Comparison of ENCODE assay signal across 13 cellular contexts in the genomic region with DNA sequence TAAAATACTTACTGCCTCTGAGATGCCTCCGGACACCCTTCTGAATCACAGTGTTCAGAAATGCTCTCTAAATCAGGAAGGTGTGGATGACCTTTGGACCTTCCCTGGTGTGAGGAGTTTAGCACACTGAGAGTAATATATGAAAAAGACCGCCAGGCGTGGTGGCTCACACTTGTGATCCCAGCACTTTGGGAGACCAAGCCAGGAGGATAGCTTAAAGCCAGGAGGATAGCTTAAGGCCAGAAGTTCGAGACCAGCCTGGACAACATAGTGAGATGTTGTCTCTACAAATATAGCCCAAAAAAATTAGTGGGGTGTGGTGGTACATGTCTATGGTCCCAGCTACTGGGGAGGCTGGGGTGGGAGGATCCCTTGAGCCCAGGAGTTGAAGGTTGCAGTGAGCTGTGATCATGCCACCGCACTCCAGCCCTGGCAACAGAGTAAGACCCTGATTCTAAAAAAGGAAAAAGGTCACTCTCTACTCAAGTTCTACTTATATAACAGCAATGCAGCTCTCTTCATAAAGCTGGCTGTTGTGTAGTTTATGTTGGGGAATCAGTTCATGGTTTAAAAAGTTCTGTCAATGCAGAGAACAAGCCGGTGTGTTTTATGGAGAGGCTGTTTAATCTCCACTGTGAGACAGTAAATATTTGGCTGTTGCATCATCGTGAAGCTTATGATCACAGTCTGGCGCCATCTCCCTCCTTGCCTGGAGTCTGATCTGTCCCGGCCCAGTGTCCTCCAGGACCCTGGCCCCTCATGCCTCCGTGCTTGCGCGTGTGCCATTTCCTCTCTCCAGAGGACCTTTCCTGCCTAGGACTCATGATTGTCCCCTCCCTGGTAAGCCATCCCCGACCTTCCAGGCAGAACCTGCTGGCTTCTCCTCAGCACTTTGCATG.
DNase-seq lines count a peak whose midpoint lies in the region; ATAC-seq, FAIRE-seq and TF ChIP-seq lines count a peak whose summit lies in the region.
"Had no signal": no experiment of that assay in that cellular context is flagged by ENCODE, and none has a peak within 500 bp of the region (broad histone marks: within the 10 kb centered on the region; RNA-seq: fewer than 3 reads in every experiment).

No MANE protein-coding gene starts in this region.

- in situ Hi-C loops in mammary epithelial cell (cut with MboI; ENCODE audit: low sequenced_read_pairs in 2 of 2) = no loop called here

- no peaks in the 10 kb centered on the region for H3K36me3 ChIP-seq in breast epithelium
- H3K36me3 ChIP-seq in mammary epithelial cell (ENCODE audit: insufficient read depth, low read length) = no peaks in the 10 kb centered on the region
- H3K36me3 ChIP-seq in colonic mucosa = no peaks in the 10 kb centered on the region
- H3K36me3 ChIP-seq in mucosa of rectum (ENCODE audit: control insufficient read depth in 2 of 2, insufficient read depth in 2 of 2, low read length in 2 of 2) = no peaks in the 10 kb centered on the region

- H3K79me2 ChIP-seq in mammary epithelial cell (ENCODE audit: insufficient read depth, low read length) = no peaks in the 10 kb centered on the region

- H2AFZ ChIP-seq in mammary epithelial cell (ENCODE audit: low read depth, low read length) = no peak overlapping the region

- CTCF ChIA-PET in mammary epithelial cell (lab: Charles Lee; ENCODE audit: low non-redundant PET) = no interaction called here

- WGBS in mammary epithelial cell (ENCODE audit: low coverage, missing lambda C conversion rate) = 83% methylated on average over 13 of the region's 13 CpGs

- no peak for FAIRE-seq in GM19239 (lab: Jason Lieb, UNC)
- FAIRE-seq: islet of Langerhans had no signal

- TF ChIP-seq CTCF in breast epithelium (IDR thresholded peaks at IDR 0.05) (no peak), mammary epithelial cell (conservative IDR thresholded peaks at IDR 0.05 in 1 of 2, IDR thresholded peaks at IDR 0.05 in 1 of 2; ENCODE audit: extremely low read depth in 1 of 2, insufficient read depth in 1 of 2, low read depth in 1 of 2, low read length in 2 of 2) (no peak), colonic mucosa (IDR thresholded peaks at IDR 0.05) (no peak)

- no peak overlapping the region for H3K9ac ChIP-seq in mammary epithelial cell (ENCODE audit: insufficient read depth, low read length)
- H3K9ac ChIP-seq in colonic mucosa (ENCODE audit: low read depth in 2 of 2, low read length in 2 of 2) = peak overlapping the region; percentile 28 to 31
- no peak overlapping the region for H3K9ac ChIP-seq in mucosa of rectum (ENCODE audit: low read depth in 1 of 2, low read length in 2 of 2)

- ATAC-seq in HG03108 (IDR thresholded peaks at IDR 0.05; ENCODE audit: unreplicated experiment) = no peak

- no peak for TF ChIP-seq POLR2A in breast epithelium (IDR thresholded peaks at IDR 0.05)

- H3K27me3 ChIP-seq in breast epithelium (no peaks in the 10 kb centered on the region), mammary epithelial cell (ENCODE audit: insufficient read depth, low read length) (no peaks in the 10 kb centered on the region), colonic mucosa (no peaks in the 10 kb centered on the region), mucosa of rectum (ENCODE audit: control insufficient read depth in 2 of 2, insufficient read depth in 2 of 2, low read length in 2 of 2) (no peaks in the 10 kb centered on the region)

- intact Hi-C loops in breast epithelium (cut with DNase I; ENCODE audit: low total_unique reads) = no loop called here
- intact Hi-C loops in mammary epithelial cell (cut with micrococcal nuclease) = no loop called here
- intact Hi-C loops in colonic mucosa (cut with DNase I) = no loop called here

- BruUV-seq in mammary epithelial cell (replicated peaks; lab: Mats Ljungman, UMichigan) = no TSS peak

- H4K20me1 ChIP-seq in mammary epithelial cell (ENCODE audit: insufficient read depth, low read length) = no peaks in the 10 kb centered on the region

- DNase-seq in breast epithelium (ENCODE audit: low spot score in 2 of 2) = no peak
- DNase-seq in mammary epithelial cell = no peak
- DNase-seq in colonic mucosa = peak; percentile 84
- no peak for DNase-seq in SKM-1 (lab: John Stamatoyannopoulos, UW; ENCODE audit: unreplicated experiment)
- DNase-seq in inferior parietal cortex (ENCODE audit: extremely low spot score) = no peak
- DNase-seq in GM19239 (ENCODE audit: insufficient read length, low spot score) = no peak
- DNase-seq: dermis blood vessel endothelial cell, EL, HCEC 1CT, NCI-H187 treated with DMSO at 0.1 percent for 48 hours had no signal

- H3K9me3 ChIP-seq in breast epithelium (no peaks in the 10 kb centered on the region), mammary epithelial cell (replicated peaks; ENCODE audit: insufficient read depth, low read length) (no peaks in the 10 kb centered on the region), colonic mucosa (no peaks in the 10 kb centered on the region), mucosa of rectum (ENCODE audit: control insufficient read depth in 2 of 2, low read length in 2 of 2) (no peaks in the 10 kb centered on the region)

- no peak overlapping the region for H3K4me2 ChIP-seq in mammary epithelial cell (ENCODE audit: insufficient read depth, low read depth, low read length)

- H3K4me3 ChIP-seq in breast epithelium = peak overlapping the region in 2 of 3 donors; percentile 6 to 22
- H3K4me3 ChIP-seq in mammary epithelial cell (replicated peaks in 1 of 3; ENCODE audit: insufficient read depth in 1 of 3, low read depth in 2 of 3, low read length in 3 of 3) = no peak overlapping the region
- no peak overlapping the region for H3K4me3 ChIP-seq in colonic mucosa
- H3K4me3 ChIP-seq in mucosa of rectum (ENCODE audit: low read length in 2 of 2) = peak overlapping the region; percentile 37 to 41

- dilution Hi-C loops in mammary epithelial cell (cut with HindIII; ENCODE audit: low sequenced_read_pairs) = no loop called here

- H3K4me1 ChIP-seq in breast epithelium = peaks cover 3 to 7% of the 10 kb centered on the region in 2 donors
- H3K4me1 ChIP-seq in mammary epithelial cell (ENCODE audit: insufficient read depth, low read length) = no peaks in the 10 kb centered on the region
- peaks cover 22% of the 10 kb centered on the region for H3K4me1 ChIP-seq in colonic mucosa
- peaks cover 45 to 46% of the 10 kb centered on the region in 2 donors for H3K4me1 ChIP-seq in mucosa of rectum (ENCODE audit: control insufficient read depth in 2 of 2, insufficient read depth in 2 of 2, low read length in 2 of 2)

- peak overlapping the region; percentile 40 to 56 for H3K27ac ChIP-seq in breast epithelium
- no peak overlapping the region for H3K27ac ChIP-seq in mammary epithelial cell (ENCODE audit: insufficient read depth, low read depth, low read length)
- peak overlapping the region; percentile 75 for H3K27ac ChIP-seq in colonic mucosa
- H3K27ac ChIP-seq in mucosa of rectum (ENCODE audit: low read depth in 2 of 2, low read length in 2 of 2) = peak overlapping the region; percentile 71 to 77

Comparison
In these comparisons a context has a peak if more than half of its experiments do, and no peak if none do; other contexts are left out.
1. H3K4me3 ChIP-seq: peak in breast epithelium (2 of 3) and mucosa of rectum (2 of 2); none in mammary epithelial cell (0 of 3) and colonic mucosa (single experiment).
2. H3K9ac ChIP-seq: peak in colonic mucosa (2 of 2); none in mammary epithelial cell (single experiment) and mucosa of rectum (0 of 2).